Comparison of ENCODE assay signal across 9 cellular contexts in genomic region chr9:93059097-93059959, GRCh38. TPM values are rescaled to one million over a fixed set of nuclear protein-coding genes. Genes with fewer than 3 reads are reported as not detected.
DNase-seq lines count a peak whose midpoint lies in the region; ATAC-seq, FAIRE-seq and TF ChIP-seq lines count a peak whose summit lies in the region.
"Had no signal": no experiment of that assay in that cellular context is flagged by ENCODE, and none has a peak within 500 bp of the region (broad histone marks: within the 10 kb centered on the region; RNA-seq: fewer than 3 reads in every experiment).

No MANE protein-coding gene starts in this region.

- H3K4me3 ChIP-seq in HUES48 (ENCODE audit: low read depth, low read length) (peak overlapping the region; percentile 56), thyroid gland (replicated peaks in 1 of 3) (peak overlapping the region in 2 of 3 donors; percentile 3 to 52)

- no peaks in the 10 kb centered on the region for H3K36me3 ChIP-seq in HUES48 (ENCODE audit: control insufficient read depth, insufficient read depth, low read length)
- H3K36me3 ChIP-seq in thyroid gland: no peaks in the 10 kb centered on the region

- peak; percentile 78 for FAIRE-seq in GM18507 (lab: Jason Lieb, UNC)
- FAIRE-seq: islet of Langerhans had no signal

- no peak overlapping the region for H3K9ac ChIP-seq in HUES48 (ENCODE audit: low read depth, low read length)

- no peak for TF ChIP-seq CTCF in thyroid gland (IDR thresholded peaks at IDR 0.05)

- H3K4me1 ChIP-seq in HUES48 (ENCODE audit: control insufficient read depth, insufficient read depth, low read length) (peaks cover 19% of the 10 kb centered on the region; the same call in 1 of the 2 replicates), thyroid gland (peaks cover 19 to 35% of the 10 kb centered on the region in 2 donors)

- no peak for DNase-seq in GM18507 (ENCODE audit: extremely low spot score, insufficient read length, low read depth)
- DNase-seq in activated effector memory CD4-positive, alpha-beta T cell treated with anti-CD3 and anti-CD28 coated beads, Interleukin-2, amount 50 U/mL, for 16 hours: peak; percentile 78
- DNase-seq in left colon: peak; percentile 32 to 45
- peak; percentile 21 to 28 for DNase-seq in thyroid gland
- no peak for DNase-seq in putamen (ENCODE audit: low spot score)
- no peak for DNase-seq in NCI-H526 treated with DMSO at 0.1 percent for 48 hours (lab: John Stamatoyannopoulos, UW)
- no peak for DNase-seq in effector CD4-positive, alpha-beta T cell

- H3K27me3 ChIP-seq in HUES48 (ENCODE audit: control insufficient read depth, insufficient read depth, low read length) (peaks cover 7% of the 10 kb centered on the region), thyroid gland (no peaks in the 10 kb centered on the region)

- intact Hi-C loops in left colon (cut with DNase I, micrococcal nuclease): no loop called here
- intact Hi-C loops in thyroid gland (cut with DNase I): no loop called here

- H3K27ac ChIP-seq in HUES48 (ENCODE audit: low read depth, low read length) (peak overlapping the region; percentile 3), thyroid gland (peak overlapping the region; percentile 74 to 79 (median 77))

- 47 to 66% methylated on average over 24 to 32 of the region's 46 CpGs for WGBS in thyroid gland, 2 donors

- peak; percentile 40 for ATAC-seq in left colon

- no peaks in the 10 kb centered on the region for H3K9me3 ChIP-seq in HUES48 (ENCODE audit: control insufficient read depth, insufficient read depth, low read length)
- no peaks in the 10 kb centered on the region for H3K9me3 ChIP-seq in thyroid gland

- no peak for TF ChIP-seq POLR2A in thyroid gland (IDR thresholded peaks at IDR 0.05)

RNA-seq across cellular contexts. Expression of gene SUSD3, which starts 0.8 kb away (rescaled TPM):
- total RNA-seq in left colon: 1 to 10 TPM in 1 of 2 donors, under 1 TPM in 1; 0.95 to 2.0 TPM
- total RNA-seq in thyroid gland: 10 to 100 TPM in 1 of 4 donors, 1 to 10 TPM in 3; 3.6 to 12.6 (median 5.5) TPM

RNA-seq across cellular contexts. Expression of gene CARD19, which starts 36.7 kb away (rescaled TPM):
- total RNA-seq in left colon (10 to 100 TPM; 41.5 to 62.2 TPM), thyroid gland (10 to 100 TPM; 37.0 to 61.8 (median 49.1) TPM)

Comparison
In these comparisons a context has a peak if more than half of its experiments do, and no peak if none do; other contexts are left out.
1. DNase-seq: peak in activated effector memory CD4-positive, alpha-beta T cell treated with anti-CD3 and anti-CD28 coated beads, Interleukin-2, amount 50 U/mL, for 16 hours (single experiment), left colon (2 of 2) and thyroid gland (2 of 2); none in GM18507 (single experiment), putamen (single experiment), NCI-H526 treated with DMSO at 0.1 percent for 48 hours (single experiment) and effector CD4-positive, alpha-beta T cell (single experiment).